Comparison of ENCODE assay signal across 11 cellular contexts in genomic region chr2:113233593-113234550, GRCh38. TPM values are rescaled to one million over a fixed set of nuclear protein-coding genes. Genes with fewer than 3 reads are reported as not detected.
DNase-seq lines count a peak whose midpoint lies in the region; ATAC-seq, FAIRE-seq and TF ChIP-seq lines count a peak whose summit lies in the region.
"Had no signal": no experiment of that assay in that cellular context is flagged by ENCODE, and none has a peak within 500 bp of the region (broad histone marks: within the 10 kb centered on the region; RNA-seq: fewer than 3 reads in every experiment).

No MANE protein-coding gene starts in this region.

- H3K27ac ChIP-seq in cardiac muscle cell = no peak overlapping the region
- H3K27ac ChIP-seq: epithelial cell of prostate had no signal

- H3K36me3 ChIP-seq in cardiac muscle cell = no peaks in the 10 kb centered on the region

- H3K4me3 ChIP-seq in cardiac muscle cell (no peak overlapping the region), fibroblast of mammary gland (ENCODE audit: control insufficient read depth, low read depth, low read length) (no peak overlapping the region)

- intact Hi-C loops in Right ventricle myocardium inferior (cut with DNase I) = no loop called here

- H3K27me3 ChIP-seq in cardiac muscle cell = no peaks in the 10 kb centered on the region

- H3K4me1 ChIP-seq in cardiac muscle cell (ENCODE audit: low read depth) = peaks cover 27% of the 10 kb centered on the region

- no peaks in the 10 kb centered on the region for H3K9me3 ChIP-seq in cardiac muscle cell (ENCODE audit: low read depth)

- DNase-seq in cardiac muscle cell (ENCODE audit: low read depth in 1 of 2, low spot score in 1 of 2) = peak in 1 of 2 donors; percentile 7
- no peak for DNase-seq in Right ventricle myocardium inferior (ENCODE audit: missing footprints)
- peak; percentile 73 for DNase-seq in RPMI7951 (ENCODE audit: low read depth)
- DNase-seq in fibroblast of mammary gland (ENCODE audit: low read depth) = peak; percentile 75
- peak; percentile 52 for DNase-seq in urothelium cell line (ENCODE audit: low spot score)
- no peak for DNase-seq in NOMO-1 treated with DMSO at 0.1 percent for 48 hours (lab: John Stamatoyannopoulos, UW; ENCODE audit: unreplicated experiment)
- no peak for DNase-seq in germinal center (ENCODE audit: low spot score)
- DNase-seq: activated CD8-positive, alpha-beta memory T cell treated with anti-CD3 and anti-CD28 coated beads for 24 hours; NCI-H2029 had no signal

- peak; percentile 18 for TF ChIP-seq CTCF in cardiac muscle cell (IDR thresholded peaks at IDR 0.05; ENCODE audit: low read depth, low read length)
- peak; percentile 26 for TF ChIP-seq CTCF in fibroblast of mammary gland (conservative IDR thresholded peaks at IDR 0.05; ENCODE audit: control insufficient read depth, insufficient read depth, low read depth, low read length)

- no peak for FAIRE-seq in urothelium cell line (lab: Jason Lieb, UNC)

- ATAC-seq in Right ventricle myocardium inferior (no peak), HG03354 (IDR thresholded peaks at IDR 0.05; ENCODE audit: poor library complexity, severe bottlenecking, unreplicated experiment) (no peak)

RNA-seq across cellular contexts. Expression of gene PAX8, which starts 44.8 kb away (rescaled TPM):
- total RNA-seq in cardiac muscle cell (not detected in 2 replicates), Right ventricle myocardium inferior (0.60 TPM)
- polyA plus RNA-seq in cardiac muscle cell = not detected in 2 replicates
- total RNA-seq in RPMI7951 (2014; rRNA removed; shearing (Covaris generic)) = 5.4 and 12.6 TPM in 2 replicates

Comparison
In these comparisons a context has a peak if more than half of its experiments do, and no peak if none do; other contexts are left out.
1. DNase-seq: peak in RPMI7951 (single experiment), fibroblast of mammary gland (single experiment) and urothelium cell line (single experiment); none in Right ventricle myocardium inferior (single experiment), NOMO-1 treated with DMSO at 0.1 percent for 48 hours (single experiment) and germinal center (single experiment).